1 cellular context compared by ENCODE assay signal in the genomic region with DNA sequence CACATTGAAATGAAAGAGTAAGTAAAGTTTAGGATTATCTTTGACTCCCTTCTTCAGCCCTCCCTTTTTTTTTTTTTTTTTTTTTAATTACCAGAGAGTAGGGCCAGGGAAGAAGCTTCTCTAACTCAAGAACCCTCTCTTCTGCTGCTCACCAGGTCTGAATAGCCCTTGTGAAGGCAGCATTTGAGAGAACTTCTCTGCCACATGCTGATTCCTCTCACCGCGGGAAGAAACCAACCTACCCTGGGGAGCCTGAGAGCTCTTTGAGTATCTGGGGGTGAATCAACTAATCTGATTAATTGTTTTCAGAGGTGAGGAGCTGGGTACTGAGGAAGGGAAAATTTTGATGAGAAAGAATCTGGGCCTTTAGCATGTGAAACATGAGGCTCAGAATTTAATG.
TF ChIP-seq lines count a peak whose summit lies in the region.

No MANE protein-coding gene starts in this region.

TF ChIP-seq in GM23338, 12 proteins besides CTCF, POLR2A, EP300 and RAD21:
- TF ChIP-seq, protein P1, sequence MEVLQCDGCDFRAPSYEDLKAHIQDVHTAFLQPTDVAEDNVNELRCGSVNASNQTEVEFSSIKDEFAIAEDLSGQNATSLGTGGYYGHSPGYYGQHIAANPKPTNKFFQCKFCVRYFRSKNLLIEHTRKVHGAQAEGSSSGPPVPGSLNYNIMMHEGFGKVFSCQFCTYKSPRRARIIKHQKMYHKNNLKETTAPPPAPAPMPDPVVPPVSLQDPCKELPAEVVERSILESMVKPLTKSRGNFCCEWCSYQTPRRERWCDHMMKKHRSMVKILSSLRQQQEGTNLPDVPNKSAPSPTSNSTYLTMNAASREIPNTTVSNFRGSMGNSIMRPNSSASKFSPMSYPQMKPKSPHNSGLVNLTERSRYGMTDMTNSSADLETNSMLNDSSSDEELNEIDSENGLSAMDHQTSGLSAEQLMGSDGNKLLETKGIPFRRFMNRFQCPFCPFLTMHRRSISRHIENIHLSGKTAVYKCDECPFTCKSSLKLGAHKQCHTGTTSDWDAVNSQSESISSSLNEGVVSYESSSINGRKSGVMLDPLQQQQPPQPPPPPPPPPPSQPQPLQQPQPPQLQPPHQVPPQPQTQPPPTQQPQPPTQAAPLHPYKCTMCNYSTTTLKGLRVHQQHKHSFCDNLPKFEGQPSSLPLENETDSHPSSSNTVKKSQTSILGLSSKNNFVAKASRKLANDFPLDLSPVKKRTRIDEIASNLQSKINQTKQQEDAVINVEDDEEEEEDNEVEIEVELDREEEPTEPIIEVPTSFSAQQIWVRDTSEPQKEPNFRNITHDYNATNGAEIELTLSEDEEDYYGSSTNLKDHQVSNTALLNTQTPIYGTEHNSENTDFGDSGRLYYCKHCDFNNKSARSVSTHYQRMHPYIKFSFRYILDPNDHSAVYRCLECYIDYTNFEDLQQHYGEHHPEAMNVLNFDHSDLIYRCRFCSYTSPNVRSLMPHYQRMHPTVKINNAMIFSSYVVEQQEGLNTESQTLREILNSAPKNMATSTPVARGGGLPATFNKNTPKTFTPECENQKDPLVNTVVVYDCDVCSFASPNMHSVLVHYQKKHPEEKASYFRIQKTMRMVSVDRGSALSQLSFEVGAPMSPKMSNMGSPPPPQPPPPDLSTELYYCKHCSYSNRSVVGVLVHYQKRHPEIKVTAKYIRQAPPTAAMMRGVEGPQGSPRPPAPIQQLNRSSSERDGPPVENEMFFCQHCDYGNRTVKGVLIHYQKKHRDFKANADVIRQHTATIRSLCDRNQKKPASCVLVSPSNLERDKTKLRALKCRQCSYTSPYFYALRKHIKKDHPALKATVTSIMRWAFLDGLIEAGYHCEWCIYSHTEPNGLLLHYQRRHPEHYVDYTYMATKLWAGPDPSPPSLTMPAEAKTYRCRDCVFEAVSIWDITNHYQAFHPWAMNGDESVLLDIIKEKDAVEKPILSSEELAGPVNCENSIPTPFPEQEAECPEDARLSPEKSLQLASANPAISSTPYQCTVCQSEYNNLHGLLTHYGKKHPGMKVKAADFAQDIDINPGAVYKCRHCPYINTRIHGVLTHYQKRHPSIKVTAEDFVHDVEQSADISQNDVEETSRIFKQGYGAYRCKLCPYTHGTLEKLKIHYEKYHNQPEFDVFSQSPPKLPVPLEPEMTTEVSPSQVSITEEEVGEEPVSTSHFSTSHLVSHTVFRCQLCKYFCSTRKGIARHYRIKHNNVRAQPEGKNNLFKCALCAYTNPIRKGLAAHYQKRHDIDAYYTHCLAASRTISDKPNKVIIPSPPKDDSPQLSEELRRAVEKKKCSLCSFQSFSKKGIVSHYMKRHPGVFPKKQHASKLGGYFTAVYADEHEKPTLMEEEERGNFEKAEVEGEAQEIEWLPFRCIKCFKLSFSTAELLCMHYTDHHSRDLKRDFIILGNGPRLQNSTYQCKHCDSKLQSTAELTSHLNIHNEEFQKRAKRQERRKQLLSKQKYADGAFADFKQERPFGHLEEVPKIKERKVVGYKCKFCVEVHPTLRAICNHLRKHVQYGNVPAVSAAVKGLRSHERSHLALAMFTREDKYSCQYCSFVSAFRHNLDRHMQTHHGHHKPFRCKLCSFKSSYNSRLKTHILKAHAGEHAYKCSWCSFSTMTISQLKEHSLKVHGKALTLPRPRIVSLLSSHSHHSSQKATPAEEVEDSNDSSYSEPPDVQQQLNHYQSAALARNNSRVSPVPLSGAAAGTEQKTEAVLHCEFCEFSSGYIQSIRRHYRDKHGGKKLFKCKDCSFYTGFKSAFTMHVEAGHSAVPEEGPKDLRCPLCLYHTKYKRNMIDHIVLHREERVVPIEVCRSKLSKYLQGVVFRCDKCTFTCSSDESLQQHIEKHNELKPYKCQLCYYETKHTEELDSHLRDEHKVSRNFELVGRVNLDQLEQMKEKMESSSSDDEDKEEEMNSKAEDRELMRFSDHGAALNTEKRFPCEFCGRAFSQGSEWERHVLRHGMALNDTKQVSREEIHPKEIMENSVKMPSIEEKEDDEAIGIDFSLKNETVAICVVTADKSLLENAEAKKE (CRISPR knock-in tag; IDR thresholded peaks at IDR 0.05) = peak; percentile 89
- TF ChIP-seq EZH2phosphoT487 (IDR thresholded peaks at IDR 0.05; ENCODE audit: unreplicated experiment) = no peak
